Comparison of ENCODE assay signal across 11 cellular contexts in the genomic region with DNA sequence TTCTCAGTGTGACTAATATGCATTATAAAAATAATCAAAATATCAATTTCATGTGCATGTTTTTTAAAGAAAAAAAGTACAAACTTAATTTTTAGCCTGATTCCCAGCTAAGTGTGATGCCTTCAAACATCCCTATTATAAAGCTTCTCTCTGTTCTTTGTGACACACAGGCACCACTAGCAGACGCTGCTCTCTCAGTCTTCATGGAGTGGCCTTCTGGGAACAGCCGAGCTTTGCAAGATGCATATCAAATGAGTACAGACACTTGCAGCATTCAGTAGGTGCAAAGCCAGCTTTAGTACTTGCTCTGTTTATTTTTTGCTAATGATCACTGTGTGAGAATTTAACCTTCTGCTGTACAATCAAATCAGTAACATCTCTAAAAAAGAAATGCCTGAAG.
DNase-seq lines count a peak whose midpoint lies in the region; ATAC-seq and TF ChIP-seq lines count a peak whose summit lies in the region.
"Had no signal": no experiment of that assay in that cellular context is flagged by ENCODE, and none has a peak within 500 bp of the region (broad histone marks: within the 10 kb centered on the region; RNA-seq: fewer than 3 reads in every experiment).

No MANE protein-coding gene starts in this region.

- H3K27me3 ChIP-seq in neuronal stem cell (ENCODE audit: control insufficient read depth in 3 of 3, insufficient read depth in 3 of 3, low read depth in 1 of 3, low read length in 3 of 3) (no peaks in the 10 kb centered on the region), vagina (no peaks in the 10 kb centered on the region)

- H3K23ac ChIP-seq in neuronal stem cell (ENCODE audit: low read depth, low read length, poor library complexity): no peak overlapping the region

- H2BK15ac ChIP-seq in neuronal stem cell (ENCODE audit: low read length): no peak overlapping the region

- H4K8ac ChIP-seq in neuronal stem cell (ENCODE audit: low read depth, low read length): no peak overlapping the region

- no peak overlapping the region for H3K4me2 ChIP-seq in neuronal stem cell (ENCODE audit: insufficient read depth, low read length, poor library complexity, severe bottlenecking)

- no peak overlapping the region for H3K9ac ChIP-seq in neuronal stem cell (ENCODE audit: low read depth, low read length, poor library complexity)
- H3K9ac ChIP-seq: parathyroid adenoma had no signal

- H2AK5ac ChIP-seq in neuronal stem cell (ENCODE audit: low read depth, low read length): no peak overlapping the region

- H2AFZ ChIP-seq in neuronal stem cell (ENCODE audit: low read length): peak overlapping the region; percentile 50
- H2AFZ ChIP-seq: parathyroid adenoma had no signal

- DNase-seq in EH (ENCODE audit: low read depth): peak; percentile 27
- peak; percentile 88 for DNase-seq in NCI-H526 treated with DMSO at 0.1 percent for 48 hours (lab: John Stamatoyannopoulos, UW)
- no peak for DNase-seq in epithelial cell of proximal tubule (ENCODE audit: low read depth)
- peak; percentile 17 for DNase-seq in neuronal stem cell (ENCODE audit: low spot score)
- no peak for DNase-seq in vagina (ENCODE audit: extremely low spot score in 2 of 2)
- no peak for DNase-seq in HK-2 (ENCODE audit: unreplicated experiment)
- no peak for DNase-seq in GM19238 (ENCODE audit: insufficient read length, low spot score)
- DNase-seq: activated T-cell treated with anti-CD3 and anti-CD28 coated beads, Interleukin-2, amount 50 U/mL, for 4 hours had no signal

- intact Hi-C loops in vagina (cut with DNase I): no loop called here

- H3K36me3 ChIP-seq in neuronal stem cell (replicated peaks in 1 of 2; ENCODE audit: control insufficient read depth in 2 of 2, insufficient read depth in 2 of 2, low read length in 2 of 2) (no peaks in the 10 kb centered on the region), vagina (no peaks in the 10 kb centered on the region)

- H3K4me3 ChIP-seq in epithelial cell of proximal tubule (ENCODE audit: low read depth, low read length): no peak overlapping the region
- H3K4me3 ChIP-seq in neuronal stem cell (ENCODE audit: low read length in 2 of 2): no peak overlapping the region
- no peak overlapping the region for H3K4me3 ChIP-seq in vagina

- no CpG with 5 or more reads among the region's 2 CpGs for WGBS in neuronal stem cell (ENCODE audit: extremely low coverage in 2 of 2, insufficient read length in 2 of 2, insufficient replicate concordance in 1 of 2), 2 donors

- H3K14ac ChIP-seq in neuronal stem cell (ENCODE audit: low read length): no peak overlapping the region

- H3K4me1 ChIP-seq in neuronal stem cell (ENCODE audit: control insufficient read depth in 2 of 2, insufficient read depth in 1 of 2, low read depth in 1 of 2, low read length in 2 of 2) (peaks cover 0 to 3% of the 10 kb centered on the region in 2 donors), vagina (no peaks in the 10 kb centered on the region)
- H3K4me1 ChIP-seq: parathyroid adenoma had no signal

- H3K27ac ChIP-seq in neuronal stem cell (replicated peaks; ENCODE audit: low read length) (no peak overlapping the region), vagina (no peak overlapping the region)
- H3K27ac ChIP-seq: parathyroid adenoma, RWPE1 had no signal

- peaks cover 0 to 2% of the 10 kb centered on the region in 2 donors for H3K9me3 ChIP-seq in neuronal stem cell (replicated peaks in 1 of 2; ENCODE audit: control insufficient read depth in 2 of 2, insufficient read depth in 1 of 2, low read depth in 1 of 2, low read length in 2 of 2)
- no peaks in the 10 kb centered on the region for H3K9me3 ChIP-seq in vagina

- H3K4ac ChIP-seq in neuronal stem cell (ENCODE audit: low read length): no peak overlapping the region

- H2BK120ac ChIP-seq in neuronal stem cell (ENCODE audit: low read depth, low read length): no peak overlapping the region

- H2BK5ac ChIP-seq in neuronal stem cell (ENCODE audit: low read length): no peak overlapping the region

- H2BK12ac ChIP-seq in neuronal stem cell (ENCODE audit: low read length): no peak overlapping the region

- H4K91ac ChIP-seq in neuronal stem cell (ENCODE audit: low read depth, low read length, poor library complexity): no peak overlapping the region

- TF ChIP-seq POLR2A in vagina (IDR thresholded peaks at IDR 0.05): no peak

- H3K79me1 ChIP-seq in neuronal stem cell (ENCODE audit: low read depth, low read length): no peaks in the 10 kb centered on the region

- no peak overlapping the region for H3K18ac ChIP-seq in neuronal stem cell (ENCODE audit: low read length)

- ATAC-seq in HG03025 (IDR thresholded peaks at IDR 0.05; ENCODE audit: low FRiP score, unreplicated experiment): no peak
- ATAC-seq: activated T-cell treated with anti-CD3 and anti-CD28 coated beads, Interleukin-2, amount 50 U/mL, for 4 hours had no signal

- TF ChIP-seq CTCF in epithelial cell of proximal tubule (conservative IDR thresholded peaks at IDR 0.05; ENCODE audit: low read depth, low read length) (peak; percentile 70), vagina (IDR thresholded peaks at IDR 0.05) (no peak)

Comparison
In these comparisons a context has a peak if more than half of its experiments do, and no peak if none do; other contexts are left out.
1. DNase-seq: peak in EH (single experiment), NCI-H526 treated with DMSO at 0.1 percent for 48 hours (single experiment) and neuronal stem cell (single experiment); none in epithelial cell of proximal tubule (single experiment), vagina (0 of 2), HK-2 (single experiment) and GM19238 (single experiment).